ENCODE assay signal across 1 cellular context in genomic region chr5:124436294-124436693, GRCh38.
TF ChIP-seq lines count a peak whose summit lies in the region.

No MANE protein-coding gene starts in this region.

TF ChIP-seq in H1, 55 proteins besides CTCF, POLR2A, EP300 and RAD21 (continued from another document):
- TF ChIP-seq E2F6 (IDR thresholded peaks at IDR 0.05): no peak
- no peak for TF ChIP-seq CBX8 (IDR thresholded peaks at IDR 0.05; ENCODE audit: borderline replicate concordance, low read depth, low read length)
- no peak for TF ChIP-seq SP1 (IDR thresholded peaks at IDR 0.05; ENCODE audit: low read depth, low read length)
- TF ChIP-seq EZH2 (IDR thresholded peaks at IDR 0.05; ENCODE audit: low read depth, low read length, severe bottlenecking): no peak
- no peak for TF ChIP-seq SAP30 (IDR thresholded peaks at IDR 0.05; ENCODE audit: insufficient read depth, insufficient replicate concordance, low read length)
- TF ChIP-seq TEAD4 (IDR thresholded peaks at IDR 0.05; ENCODE audit: low read depth, low read length): no peak
- TF ChIP-seq SRF (IDR thresholded peaks at IDR 0.05; ENCODE audit: low read depth, low read length): no peak
- TF ChIP-seq NRF1 (IDR thresholded peaks at IDR 0.05; ENCODE audit: low read depth, low read length): no peak
- no peak for TF ChIP-seq TAF7 (optimal IDR thresholded peaks at IDR 0.05; ENCODE audit: borderline replicate concordance, low read depth, low read length)
- no peak for TF ChIP-seq RXRA (IDR thresholded peaks at IDR 0.05; ENCODE audit: insufficient read depth, low read depth, low read length)
- TF ChIP-seq JUN (IDR thresholded peaks at IDR 0.05; ENCODE audit: low read depth, low read length): no peak
- no peak for TF ChIP-seq TCF12 (IDR thresholded peaks at IDR 0.05; ENCODE audit: low read depth, low read length)
- no peak for TF ChIP-seq CEBPB (IDR thresholded peaks at IDR 0.05; ENCODE audit: low read depth, low read length)
- TF ChIP-seq CHD7 (IDR thresholded peaks at IDR 0.05; ENCODE audit: insufficient replicate concordance, low read length): no peak
- TF ChIP-seq ZNF274 (IDR thresholded peaks at IDR 0.05; ENCODE audit: borderline replicate concordance, extremely low read depth, low read length): no peak
- TF ChIP-seq HDAC6 (IDR thresholded peaks at IDR 0.05; ENCODE audit: low read depth, low read length): no peak
TF ChIP-seq in H1: peak in this region for 0.
